In the genomic region with DNA sequence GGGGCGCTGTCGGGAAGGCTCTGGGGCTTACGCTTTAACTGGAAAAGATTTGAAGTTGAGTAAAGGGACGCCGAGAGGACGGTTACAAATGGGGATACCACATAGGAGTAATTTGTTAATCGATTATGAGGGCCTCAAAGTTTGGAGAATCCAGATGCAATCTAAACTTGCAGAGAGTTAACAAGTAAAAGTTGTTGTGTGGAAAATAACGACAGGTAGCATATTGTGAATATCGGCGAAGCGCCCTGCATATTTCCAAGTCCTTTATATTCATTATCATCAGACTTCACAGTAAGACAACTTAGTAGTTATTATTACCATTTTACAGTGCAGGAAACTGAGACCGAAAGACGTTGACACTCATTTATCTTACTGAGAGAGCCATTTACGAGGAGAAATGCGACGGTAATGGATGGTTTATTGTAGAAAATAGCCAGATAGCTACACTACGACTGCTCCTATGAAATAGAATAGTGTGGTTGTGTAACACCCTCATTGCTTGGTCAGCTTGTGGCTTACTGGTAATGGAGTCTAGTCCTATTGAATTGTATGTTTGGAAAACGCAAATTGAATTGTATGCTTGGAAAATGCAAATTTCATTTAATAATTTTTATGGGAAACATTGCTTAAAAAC, we compare ENCODE assay signal across 8 cellular contexts. TPM values are rescaled to one million over a fixed set of nuclear protein-coding genes. Genes with fewer than 3 reads are reported as not detected.
DNase-seq lines count a peak whose midpoint lies in the region; ATAC-seq and TF ChIP-seq lines count a peak whose summit lies in the region.

No MANE protein-coding gene starts in this region.

- H3K4me1 Mint-ChIP-seq in activated CD4-positive, alpha-beta T cell treated with anti-CD3 and anti-CD28 coated beads, Interleukin-2, amount 10 ng/mL, durations not matched to agents 7 days and 5 days = peaks cover 60% of the 10 kb centered on the region

- TF ChIP-seq CTCF in RWPE1 (conservative IDR thresholded peaks at IDR 0.05; ENCODE audit: low read depth) (no peak), neutrophil (IDR thresholded peaks at IDR 0.05) (no peak)

- H3K27ac ChIP-seq in RWPE1 (peak overlapping the region; percentile 95), esophagus (ENCODE audit: low read depth in 2 of 2, low read length in 1 of 2) (peak overlapping the region; percentile 92 to 99), neutrophil (peak overlapping the region; percentile 92)

- peaks cover 24% of the 10 kb centered on the region for H3K27me3 Mint-ChIP-seq in activated CD4-positive, alpha-beta T cell treated with anti-CD3 and anti-CD28 coated beads, Interleukin-2, amount 10 ng/mL, durations not matched to agents 7 days and 5 days

- ATAC-seq in HG03520 (IDR thresholded peaks at IDR 0.05; ENCODE audit: unreplicated experiment) = no peak

- no peaks in the 10 kb centered on the region for H3K36me3 Mint-ChIP-seq in activated CD4-positive, alpha-beta T cell treated with anti-CD3 and anti-CD28 coated beads, Interleukin-2, amount 10 ng/mL, durations not matched to agents 7 days and 5 days (ENCODE audit: low read depth)

- peaks cover 2% of the 10 kb centered on the region for H3K9me3 Mint-ChIP-seq in activated CD4-positive, alpha-beta T cell treated with anti-CD3 and anti-CD28 coated beads, Interleukin-2, amount 10 ng/mL, durations not matched to agents 7 days and 5 days

- H3K27me3 ChIP-seq in esophagus (ENCODE audit: control insufficient read depth in 1 of 2, insufficient read depth in 2 of 2, low read length in 2 of 2) (no peaks in the 10 kb centered on the region), neutrophil (peaks cover 37% of the 10 kb centered on the region)

- CTCF ChIA-PET in activated CD4-positive, alpha-beta T cell treated with anti-CD3 and anti-CD28 coated beads, Interleukin-2, amount 10 ng/mL, durations not matched to agents 7 days and 5 days (lab: Charles Lee) = interaction anchor here (1.1 kb wide), 1 partner anchor 25 kb away, joined by 3 read pairs; no protein-coding TSS in a partner anchor
- CTCF ChIA-PET in RWPE1 (lab: Yijun Ruan, JAX) = no interaction called here

- 1% methylated on average over 18 of the region's 18 CpGs for WGBS in esophagus, 2 donors

- H3K4me3 ChIP-seq in esophagus (ENCODE audit: low read depth in 1 of 2, low read length in 2 of 2) = peak overlapping the region; percentile 81 to 92
- H3K4me3 ChIP-seq in neutrophil (ENCODE audit: low read depth in 1 of 2, low read length in 1 of 2) = peak overlapping the region; percentile 83 to 98

- no peaks in the 10 kb centered on the region for H3K9me3 ChIP-seq in esophagus (ENCODE audit: control insufficient read depth in 2 of 2, insufficient read depth in 1 of 2, low read depth in 1 of 2, low read length in 1 of 2)
- no peaks in the 10 kb centered on the region for H3K9me3 ChIP-seq in neutrophil

- no peak for DNase-seq in activated CD4-positive, alpha-beta T cell treated with anti-CD3 and anti-CD28 coated beads, Interleukin-2, amount 10 ng/mL, durations not matched to agents 7 days and 5 days
- no peak for DNase-seq in activated CD4-positive, alpha-beta T cell treated with anti-CD3 and anti-CD28 coated beads for 1 hour
- DNase-seq in RWPE1 (ENCODE audit: low spot score) = no peak
- no peak for DNase-seq in NCI-H2171 (lab: John Stamatoyannopoulos, UW)
- DNase-seq in NCI-H2081 (lab: John Stamatoyannopoulos, UW) = no peak

- POLR2A ChIA-PET in activated CD4-positive, alpha-beta T cell treated with anti-CD3 and anti-CD28 coated beads, Interleukin-2, amount 10 ng/mL, durations not matched to agents 7 days and 5 days (lab: Charles Lee) = no interaction called here
- POLR2A ChIA-PET in RWPE1 (lab: Yijun Ruan, JAX; ENCODE audit: low non-redundant PET) = no interaction called here

- H3K4me1 ChIP-seq in esophagus (ENCODE audit: control insufficient read depth in 2 of 2, insufficient read depth in 2 of 2, low read length in 1 of 2) (peaks cover 2 to 8% of the 10 kb centered on the region in 2 donors), neutrophil (ENCODE audit: control insufficient read depth in 1 of 2, insufficient read depth in 1 of 2, low read depth in 1 of 2, low read length in 1 of 2) (peaks cover 53% of the 10 kb centered on the region in 2 experiments)

- peak overlapping the region; percentile 95 for H3K27ac Mint-ChIP-seq in activated CD4-positive, alpha-beta T cell treated with anti-CD3 and anti-CD28 coated beads, Interleukin-2, amount 10 ng/mL, durations not matched to agents 7 days and 5 days

- H3K4me3 Mint-ChIP-seq in activated CD4-positive, alpha-beta T cell treated with anti-CD3 and anti-CD28 coated beads, Interleukin-2, amount 10 ng/mL, durations not matched to agents 7 days and 5 days = peak overlapping the region; percentile 97

- H3K36me3 ChIP-seq in esophagus (ENCODE audit: control insufficient read depth in 2 of 2, insufficient read depth in 2 of 2, low read length in 1 of 2) (no peaks in the 10 kb centered on the region), neutrophil (no peaks in the 10 kb centered on the region)

RNA-seq across cellular contexts. Expression of gene MKRN2, which starts 0.7 kb away (rescaled TPM):
- 10 to 100 TPM; 20.8 to 20.9 TPM for total RNA-seq in activated CD4-positive, alpha-beta T cell treated with anti-CD3 and anti-CD28 coated beads, Interleukin-2, amount 10 ng/mL, durations not matched to agents 7 days and 5 days
- 10 to 100 TPM; 17.1 to 17.6 TPM for polyA plus RNA-seq in esophagus

RNA-seq across cellular contexts. Expression of gene MKRN2OS, which starts 12.3 kb away (rescaled TPM):
- not detected for total RNA-seq in activated CD4-positive, alpha-beta T cell treated with anti-CD3 and anti-CD28 coated beads, Interleukin-2, amount 10 ng/mL, durations not matched to agents 7 days and 5 days
- 1 to 10 TPM; 6.0 to 9.0 TPM for polyA plus RNA-seq in esophagus
